23 cellular contexts compared by ENCODE assay signal in the genomic region with DNA sequence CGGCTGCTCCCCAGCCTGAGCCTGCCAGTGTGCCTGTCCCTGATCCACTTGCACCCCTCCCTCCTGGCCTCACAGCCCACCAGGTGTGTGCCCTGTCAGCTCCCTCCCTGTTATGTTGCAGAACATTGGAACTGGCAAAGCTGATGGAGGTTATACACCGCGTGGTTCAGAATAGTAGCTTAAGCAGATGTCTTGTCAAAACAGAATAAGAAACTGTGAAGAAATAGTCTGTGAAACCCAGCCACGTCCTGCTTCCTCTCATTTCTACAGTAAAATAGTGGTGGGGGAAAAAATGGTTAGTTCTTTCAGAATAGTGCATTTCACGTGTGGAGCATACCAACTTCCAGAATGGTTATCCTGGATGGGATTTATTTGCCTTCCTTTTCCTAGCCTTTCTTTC.
DNase-seq lines count a peak whose midpoint lies in the region; ATAC-seq and TF ChIP-seq lines count a peak whose summit lies in the region.
"Had no signal": no experiment of that assay in that cellular context is flagged by ENCODE, and none has a peak within 500 bp of the region (broad histone marks: within the 10 kb centered on the region; RNA-seq: fewer than 3 reads in every experiment).

No MANE protein-coding gene starts in this region.

- H3K9ac ChIP-seq in MM.1S (ENCODE audit: low read length) = no peak overlapping the region
- H3K9ac ChIP-seq in neuronal stem cell (ENCODE audit: low read depth, low read length, poor library complexity) = no peak overlapping the region

- peak overlapping the region; percentile 36; the same call in 1 of the 2 replicates for H3K27ac ChIP-seq in MM.1S (ENCODE audit: low read length)
- H3K27ac ChIP-seq in neuronal stem cell (replicated peaks; ENCODE audit: low read length) = no peak overlapping the region
- H3K27ac ChIP-seq: brain microvascular endothelial cell, left ventricle myocardium inferior, SK-N-MC, tibial artery had no signal

- no peaks in the 10 kb centered on the region for H4K20me1 ChIP-seq in MM.1S (ENCODE audit: insufficient read depth, low read length)

- no CpG with 5 or more reads among the region's 5 CpGs for WGBS in neuronal stem cell (ENCODE audit: extremely low coverage in 2 of 2, insufficient read length in 2 of 2, insufficient replicate concordance in 1 of 2), 2 donors

- no peak overlapping the region for H3K14ac ChIP-seq in neuronal stem cell (ENCODE audit: low read length)

- no peaks in the 10 kb centered on the region for H3F3A ChIP-seq in MM.1S (ENCODE audit: insufficient read depth, low read length)

- no peak overlapping the region for H4K91ac ChIP-seq in neuronal stem cell (ENCODE audit: low read depth, low read length, poor library complexity)

- peaks cover 28% of the 10 kb centered on the region for H3K27me3 Mint-ChIP-seq in progenitor cell of endocrine pancreas

- no peak overlapping the region for H2BK12ac ChIP-seq in neuronal stem cell (ENCODE audit: low read length)

- peaks cover 1% of the 10 kb centered on the region for H3K4me1 Mint-ChIP-seq in progenitor cell of endocrine pancreas (ENCODE audit: low read depth)
- H3K4me1 Mint-ChIP-seq: CD4-positive, CD25-positive, alpha-beta regulatory T cell had no signal

- H4K8ac ChIP-seq in neuronal stem cell (ENCODE audit: low read depth, low read length) = no peak overlapping the region

- peaks cover 38% of the 10 kb centered on the region for H3K79me2 ChIP-seq in MM.1S (ENCODE audit: low read length)

- no peak overlapping the region for H3K4me3 ChIP-seq in MM.1S (ENCODE audit: low read length)
- no peak overlapping the region for H3K4me3 ChIP-seq in neuronal stem cell (ENCODE audit: low read length in 2 of 2)
- H3K4me3 ChIP-seq: left ventricle myocardium inferior, SK-N-MC, tibial artery had no signal

- H2BK120ac ChIP-seq in neuronal stem cell (ENCODE audit: low read depth, low read length) = no peak overlapping the region

- H3K27me3 ChIP-seq in MM.1S (replicated peaks; ENCODE audit: insufficient read depth, low read length) = no peaks in the 10 kb centered on the region
- peaks cover 0 to 3% (median 0%) of the 10 kb centered on the region in 3 experiments for H3K27me3 ChIP-seq in neuronal stem cell (ENCODE audit: control insufficient read depth in 3 of 3, insufficient read depth in 3 of 3, low read depth in 1 of 3, low read length in 3 of 3)
- H3K27me3 ChIP-seq: brain microvascular endothelial cell had no signal

- H2BK15ac ChIP-seq in neuronal stem cell (ENCODE audit: low read length) = peak overlapping the region; percentile 64

- H3K9me3 Mint-ChIP-seq in progenitor cell of endocrine pancreas (ENCODE audit: low read depth) = no peaks in the 10 kb centered on the region
- H3K9me3 Mint-ChIP-seq: CD4-positive, CD25-positive, alpha-beta regulatory T cell; nephron had no signal

- no peak overlapping the region for H2AFZ ChIP-seq in MM.1S (ENCODE audit: low read length)
- peak overlapping the region; percentile 58 for H2AFZ ChIP-seq in neuronal stem cell (ENCODE audit: low read length)

- ATAC-seq in GM18868 (IDR thresholded peaks at IDR 0.05; ENCODE audit: unreplicated experiment) (peak; percentile 69), GM21576 (IDR thresholded peaks at IDR 0.05; ENCODE audit: unreplicated experiment) (peak; percentile 79), GM19324 (IDR thresholded peaks at IDR 0.05; ENCODE audit: low FRiP score, unreplicated experiment) (no peak)
- ATAC-seq: HCT116, Panc1 had no signal

- H3K4ac ChIP-seq in neuronal stem cell (ENCODE audit: low read length) = no peak overlapping the region

- no peaks in the 10 kb centered on the region for H3K36me3 ChIP-seq in MM.1S (replicated peaks; ENCODE audit: insufficient read depth, low read length)
- H3K36me3 ChIP-seq in neuronal stem cell (replicated peaks in 1 of 2; ENCODE audit: control insufficient read depth in 2 of 2, insufficient read depth in 2 of 2, low read length in 2 of 2) = no peaks in the 10 kb centered on the region
- H3K36me3 ChIP-seq: brain microvascular endothelial cell, left ventricle myocardium inferior, tibial artery had no signal

- TF ChIP-seq CTCF in MM.1S (IDR thresholded peaks at IDR 0.05; ENCODE audit: low read length) (no peak), progenitor cell of endocrine pancreas (IDR thresholded peaks at IDR 0.05; ENCODE audit: unreplicated experiment) (no peak)

- peak overlapping the region; percentile 29 for H2AK5ac ChIP-seq in neuronal stem cell (ENCODE audit: low read depth, low read length)

- no peaks in the 10 kb centered on the region for H3K36me3 Mint-ChIP-seq in progenitor cell of endocrine pancreas (ENCODE audit: insufficient read depth)
- H3K36me3 Mint-ChIP-seq: CD4-positive, CD25-positive, alpha-beta regulatory T cell had no signal

- H3K23ac ChIP-seq in neuronal stem cell (ENCODE audit: low read depth, low read length, poor library complexity) = no peak overlapping the region

- H3K9me2 ChIP-seq in MM.1S (replicated peaks; ENCODE audit: insufficient read depth, low read length) = no peaks in the 10 kb centered on the region

- H3K18ac ChIP-seq in neuronal stem cell (ENCODE audit: low read length) = peak overlapping the region; percentile 32

- H2BK5ac ChIP-seq in neuronal stem cell (ENCODE audit: low read length) = no peak overlapping the region

- peak; percentile 35 for DNase-seq in MM.1S
- no peak for DNase-seq in neuronal stem cell (ENCODE audit: low spot score)
- DNase-seq in SK-N-DZ (ENCODE audit: low spot score) = no peak
- no peak for DNase-seq in progenitor cell of endocrine pancreas (ENCODE audit: low spot score, unreplicated experiment)
- DNase-seq in HPDE6-E6E7 (ENCODE audit: extremely low spot score) = no peak
- DNase-seq: activated effector memory CD4-positive, alpha-beta T cell treated with anti-CD3 and anti-CD28 coated beads, Interleukin-2, amount 50 U/mL, for 16 hours; brain microvascular endothelial cell; CD4-positive, CD25-positive, alpha-beta regulatory T cell; Karpas-422; left ventricle myocardium inferior; midbrain; NCI-H1048; NCI-H2029 treated with DMSO at 0.1 percent for 48 hours; stimulated activated CD4-positive, alpha-beta T cell treated with anti-CD3 and anti-CD28 coated beads, Interleukin-1b, Interleukin-23, amount 100 ng/mL, for 48 hours; stimulated activated naive CD4-positive, alpha-beta T cell; tibial artery had no signal

- no peak overlapping the region for H3K27ac Mint-ChIP-seq in progenitor cell of endocrine pancreas

- H3K4me3 Mint-ChIP-seq in progenitor cell of endocrine pancreas (ENCODE audit: low read depth) = no peak overlapping the region
- H3K4me3 Mint-ChIP-seq: CD4-positive, CD25-positive, alpha-beta regulatory T cell; nephron had no signal

- no peaks in the 10 kb centered on the region for H3K79me1 ChIP-seq in neuronal stem cell (ENCODE audit: low read depth, low read length)

- peak overlapping the region; percentile 38 for H3K4me2 ChIP-seq in MM.1S (ENCODE audit: low read depth, low read length)
- no peak overlapping the region for H3K4me2 ChIP-seq in neuronal stem cell (ENCODE audit: insufficient read depth, low read length, poor library complexity, severe bottlenecking)

- peaks cover 27% of the 10 kb centered on the region for H3K4me1 ChIP-seq in MM.1S (ENCODE audit: low read length)
- H3K4me1 ChIP-seq in neuronal stem cell (ENCODE audit: control insufficient read depth in 2 of 2, insufficient read depth in 1 of 2, low read depth in 1 of 2, low read length in 2 of 2) = peaks cover 18 to 44% of the 10 kb centered on the region in 2 donors
- H3K4me1 ChIP-seq: left ventricle myocardium inferior, tibial artery had no signal

- H3K9me3 ChIP-seq in MM.1S (replicated peaks; ENCODE audit: insufficient read depth, low read length) = no peaks in the 10 kb centered on the region
- no peaks in the 10 kb centered on the region for H3K9me3 ChIP-seq in neuronal stem cell (replicated peaks in 1 of 2; ENCODE audit: control insufficient read depth in 2 of 2, insufficient read depth in 1 of 2, low read depth in 1 of 2, low read length in 2 of 2)
- H3K9me3 ChIP-seq: left ventricle myocardium inferior, tibial artery had no signal
